In genomic region chr11:130428271-130428670, GRCh38 we compare ENCODE assay signal across 10 cellular contexts. TPM values are rescaled to one million over a fixed set of nuclear protein-coding genes. Genes with fewer than 3 reads are reported as not detected.
DNase-seq lines count a peak whose midpoint lies in the region; ATAC-seq, FAIRE-seq and TF ChIP-seq lines count a peak whose summit lies in the region.
"Had no signal": no experiment of that assay in that cellular context is flagged by ENCODE, and none has a peak within 500 bp of the region (broad histone marks: within the 10 kb centered on the region; RNA-seq: fewer than 3 reads in every experiment).

Gene ADAMTS8 (minus strand): TSS chr11:130428609. CDS start chr11:130428286, 323 bp downstream.

- H3K4me3 ChIP-seq in SJCRH30, result peak within 1 kb of the TSS; percentile 35
- H3K4me3 ChIP-seq in retinal pigment epithelial cell (ENCODE audit: low read length), result peak within 1 kb of the TSS; percentile 9
- H3K4me3 ChIP-seq in adrenal gland, result peak within 1 kb of the TSS in 1 of 4 donors; percentile 47

- 0 to 2% (median 0%) methylated on average over 9 to 51 of the region's 52 CpGs for WGBS in adrenal gland, 4 donors

- H3K27me3 ChIP-seq in SJCRH30 (peaks cover 18% of the 10 kb centered on the region; the same call in 1 of the 2 replicates), adrenal gland (peaks cover 49% of the 10 kb centered on the region)

- H3K36me3 Mint-ChIP-seq in glutamatergic neuron (ENCODE audit: unreplicated experiment), result no peaks in the 10 kb centered on the region

- H3K4me1 ChIP-seq in SJCRH30, result no peaks in the 10 kb centered on the region
- H3K4me1 ChIP-seq in adrenal gland (replicated peaks in 1 of 2), result peaks cover 6% of the 10 kb centered on the region in 2 donors

- no peak for FAIRE-seq in HTR-8/SVneo (lab: Jason Lieb, UNC)

- ATAC-seq in GM18511 (IDR thresholded peaks at IDR 0.05; ENCODE audit: unreplicated experiment), result no peak

- peak within 1 kb of the TSS; percentile 89 for H3K4me3 Mint-ChIP-seq in glutamatergic neuron (ENCODE audit: unreplicated experiment)

- no peak for TF ChIP-seq POLR2A in adrenal gland (IDR thresholded peaks at IDR 0.05)

- H3K27me3 Mint-ChIP-seq in glutamatergic neuron (ENCODE audit: unreplicated experiment), result peaks cover 13% of the 10 kb centered on the region

- no peaks in the 10 kb centered on the region for H3K9me3 ChIP-seq in SJCRH30 (replicated peaks)
- no peaks in the 10 kb centered on the region for H3K9me3 ChIP-seq in adrenal gland (replicated peaks in 1 of 3)

- peaks cover 3% of the 10 kb centered on the region for H3K9me3 Mint-ChIP-seq in glutamatergic neuron (ENCODE audit: unreplicated experiment)

- H3K36me3 ChIP-seq in SJCRH30 (no peaks in the 10 kb centered on the region), adrenal gland (replicated peaks in 1 of 2) (no peaks in the 10 kb centered on the region)

- H3K4me1 Mint-ChIP-seq in glutamatergic neuron (ENCODE audit: low read depth, unreplicated experiment), result peaks cover 10% of the 10 kb centered on the region

- H3K27ac Mint-ChIP-seq in glutamatergic neuron (ENCODE audit: unreplicated experiment), result no peak within 1 kb of the TSS

- TF ChIP-seq CTCF in glutamatergic neuron (IDR thresholded peaks at IDR 0.05; ENCODE audit: partially characterized antibody, unreplicated experiment) (no peak), retinal pigment epithelial cell (conservative IDR thresholded peaks at IDR 0.05; ENCODE audit: low read depth, low read length) (no peak), adrenal gland (IDR thresholded peaks at IDR 0.05) (no peak)

- intact Hi-C loops in adrenal gland (cut with DNase I), result loop anchor here (5.0 kb wide), 1 partner anchor 216 kb away; no protein-coding TSS in a partner anchor

- DNase-seq in GM03348 (ENCODE audit: low spot score) (peak; percentile 31), SJCRH30 (peak in 1 of 2 experiments; percentile 18), glutamatergic neuron (peak; percentile 49), retinal pigment epithelial cell (ENCODE audit: low read depth) (no peak), HTR-8/SVneo (ENCODE audit: insufficient read length, low spot score) (no peak), retina (no peak), adrenal gland (no peak)
- DNase-seq: effector CD8-positive, alpha-beta T cell; NCI-H526 treated with DMSO at 0.1 percent for 48 hours had no signal

- no peak within 1 kb of the TSS for H3K27ac ChIP-seq in SJCRH30
- no peak within 1 kb of the TSS for H3K27ac ChIP-seq in adrenal gland

RNA-seq across cellular contexts. Expression of gene ADAMTS8, which starts in this region (rescaled TPM):
- 0.05 TPM in 1 of 2 replicates, not detected in the other for total RNA-seq in SJCRH30 (2014; rRNA removed; shearing (Covaris generic))
- total RNA-seq in glutamatergic neuron (ENCODE audit: unreplicated experiment) (0.32 TPM), adrenal gland (under 1 TPM in 5 of 8 donors, not detected in 3; 0.07 to 0.32 (median 0.14) TPM)
- polyA plus RNA-seq in adrenal gland, result 1 to 10 TPM in 1 of 3 donors, under 1 TPM in 2; 0.09 to 1.4 (median 0.48) TPM

Comparison
In these comparisons a context has a peak if more than half of its experiments do, and no peak if none do; other contexts are left out.
1. Peak in DNase-seq in glutamatergic neuron; RNA of the gene not detected or under 1 TPM.